In genomic region chr1:13483946-13484345, GRCh38 we compare ENCODE assay signal across 30 cellular contexts. TPM values are rescaled to one million over a fixed set of nuclear protein-coding genes. Genes with fewer than 3 reads are reported as not detected.
"Had no signal": no experiment of that assay in that cellular context is flagged by ENCODE, and none has a peak within 500 bp of the region (broad histone marks: within the 10 kb centered on the region; RNA-seq: fewer than 3 reads in every experiment).

No MANE protein-coding gene starts in this region.

- H3K9ac ChIP-seq: parathyroid adenoma had no signal

- H3K4me1 ChIP-seq: esophagus muscularis mucosa, foreskin keratinocyte, parathyroid adenoma, right atrium auricular region, tibial nerve, upper lobe of left lung had no signal

- DNase-seq: dermis blood vessel endothelial cell; effector memory CD4-positive, alpha-beta T cell; foreskin keratinocyte; glutamatergic neuron; heart right ventricle; hippocampal formation; kidney glomerular epithelial cell; mucosa of descending colon; naive B cell; stimulated activated CD4-positive, alpha-beta T cell treated with anti-CD3 and anti-CD28 coated beads, Interleukin-2, amount 100 ng/mL, for 48 hours; stimulated activated naive B cell treated with anti-CD40 and anti-IgM and Interleukin-4, amounts not matched to agents 10 μg/mL and 1 μg/mL and 100 μg/mL, for 72 hours had no signal

- H3K79me2 ChIP-seq: parathyroid adenoma had no signal

- H3K27ac ChIP-seq: coronary artery, esophagus muscularis mucosa, foreskin keratinocyte, heart right ventricle, parathyroid adenoma, right atrium auricular region, thoracic aorta, tibial nerve, upper lobe of left lung had no signal

- ATAC-seq: foreskin keratinocyte; heart right ventricle; left lobe of liver; mucosa of descending colon; natural killer cell treated with Interleukin-12 subunit alpha and Interleukin-12 subunit beta and Interleukin-15 and Interleukin-18, amount 100 ng/mL, for 72 hours; sciatic nerve; stimulated activated naive B cell treated with anti-CD40 and anti-IgM and Interleukin-4, amounts not matched to agents 10 μg/mL and 1 μg/mL and 100 μg/mL, for 72 hours had no signal

- H2AFZ ChIP-seq: parathyroid adenoma had no signal

- H3K4me3 ChIP-seq: coronary artery, esophagus muscularis mucosa, heart right ventricle, lung, mucosa of descending colon, right atrium auricular region, thoracic aorta, tibial nerve, upper lobe of left lung had no signal

- H3K9me3 ChIP-seq: esophagus muscularis mucosa, heart right ventricle, mucosa of descending colon, right atrium auricular region, thoracic aorta, upper lobe of left lung had no signal

- H3K36me3 ChIP-seq: esophagus muscularis mucosa, heart right ventricle, right atrium auricular region, thoracic aorta, tibial nerve, upper lobe of left lung had no signal

- H3K27me3 ChIP-seq: foreskin keratinocyte, heart right ventricle, right atrium auricular region, tibial nerve, upper lobe of left lung had no signal

RNA-seq across cellular contexts. Expression of gene LRRC38, which starts 29.9 kb away (rescaled TPM):
- total RNA-seq: endothelial cell of umbilical vein; epithelial cell of proximal tubule; fibroblast of lung; foreskin keratinocyte; left lobe of liver; liver; lung; mesothelial cell of epicardium; mucosa of descending colon; natural killer cell treated with Interleukin-12 subunit alpha and Interleukin-12 subunit beta and Interleukin-15 and Interleukin-18, amount 100 ng/mL, for 72 hours; neural crest cell; osteoblast; progenitor cell of endocrine pancreas; sciatic nerve; thoracic aorta had no signal
